ENCODE assay signal across 18 cellular contexts in genomic region chr22:20574920-20575353, GRCh38.
DNase-seq lines count a peak whose midpoint lies in the region; ATAC-seq and TF ChIP-seq lines count a peak whose summit lies in the region.
"Had no signal": no experiment of that assay in that cellular context is flagged by ENCODE, and none has a peak within 500 bp of the region (broad histone marks: within the 10 kb centered on the region; RNA-seq: fewer than 3 reads in every experiment).

No MANE protein-coding gene starts in this region.

- H3K27me3 ChIP-seq in CD4-positive, CD25-positive, alpha-beta regulatory T cell (ENCODE audit: control insufficient read depth, insufficient read depth, low read length): no peaks in the 10 kb centered on the region
- H3K27me3 ChIP-seq in trophoblast cell (ENCODE audit: insufficient read depth, low read length) (no peaks in the 10 kb centered on the region), sigmoid colon (no peaks in the 10 kb centered on the region)
- H3K27me3 ChIP-seq: BLaER1 treated with 17β-estradiol and CSF1 and Interleukin-3, amounts not matched to agents 10 nM and 100 nM had no signal

- no peak overlapping the region for H3K4me2 ChIP-seq in trophoblast cell (ENCODE audit: low read length)

- H2BK12ac ChIP-seq in trophoblast cell (ENCODE audit: low read length): no peak overlapping the region

- peak overlapping the region in 2 of 3 donors; percentile 56 to 69 for H3K27ac Mint-ChIP-seq in CD4-positive, CD25-positive, alpha-beta regulatory T cell
- H3K27ac Mint-ChIP-seq in central memory CD8-positive, alpha-beta T cell (ENCODE audit: low read depth): peak overlapping the region; percentile 38

- H3K79me2 ChIP-seq in trophoblast cell (ENCODE audit: control insufficient read depth, insufficient read depth, low read length, poor library complexity): no peaks in the 10 kb centered on the region

- no peak overlapping the region for H3K4me3 ChIP-seq in CD4-positive, CD25-positive, alpha-beta regulatory T cell (ENCODE audit: low read depth, low read length)
- no peak overlapping the region for H3K4me3 ChIP-seq in trophoblast cell (ENCODE audit: low read depth, low read length)
- H3K4me3 ChIP-seq in sigmoid colon: no peak overlapping the region
- H3K4me3 ChIP-seq: BLaER1 treated with 17β-estradiol and CSF1 and Interleukin-3, amounts not matched to agents 10 nM and 100 nM had no signal

- no peak overlapping the region for H4K91ac ChIP-seq in trophoblast cell (ENCODE audit: low read depth, low read length)

- ATAC-seq in CD4-positive, CD25-positive, alpha-beta regulatory T cell (ENCODE audit: low read depth in 2 of 2): no peak
- ATAC-seq in central memory CD8-positive, alpha-beta T cell (replicated peaks; ENCODE audit: extremely low read depth, poor library complexity, severe bottlenecking): no peak
- ATAC-seq in GM19463 (IDR thresholded peaks at IDR 0.05; ENCODE audit: unreplicated experiment): no peak
- ATAC-seq: Panc1 had no signal

- no peak overlapping the region for H3K9ac ChIP-seq in trophoblast cell (ENCODE audit: low read length)
- H3K9ac ChIP-seq: BLaER1 treated with 17β-estradiol and CSF1 and Interleukin-3, amounts not matched to agents 10 nM and 100 nM had no signal

- no peak for TF ChIP-seq EP300 in sigmoid colon (IDR thresholded peaks at IDR 0.05)

- H3K18ac ChIP-seq in trophoblast cell (ENCODE audit: low read length): peak overlapping the region; percentile 3

- H3K4me3 Mint-ChIP-seq in CD4-positive, CD25-positive, alpha-beta regulatory T cell: no peak overlapping the region
- H3K4me3 Mint-ChIP-seq in central memory CD8-positive, alpha-beta T cell: no peak overlapping the region

- H3K27ac ChIP-seq in CD4-positive, CD25-positive, alpha-beta regulatory T cell (ENCODE audit: insufficient read depth, low read length, poor library complexity, severe bottlenecking): no peak overlapping the region
- H3K27ac ChIP-seq in trophoblast cell (ENCODE audit: low read depth, low read length): no peak overlapping the region
- no peak overlapping the region for H3K27ac ChIP-seq in sigmoid colon
- H3K27ac ChIP-seq: BLaER1 treated with 17β-estradiol and CSF1 and Interleukin-3, amounts not matched to agents 10 nM and 100 nM had no signal

- peaks cover 37% of the 10 kb centered on the region for H3K4me1 ChIP-seq in CD4-positive, CD25-positive, alpha-beta regulatory T cell (ENCODE audit: control insufficient read depth, insufficient read depth, low read length, poor library complexity, severe bottlenecking)
- no peaks in the 10 kb centered on the region for H3K4me1 ChIP-seq in trophoblast cell (ENCODE audit: control insufficient read depth in 1 of 2, insufficient read depth in 2 of 2, low read length in 2 of 2)
- peaks cover 0 to under 1% (median 0%) of the 10 kb centered on the region in 4 donors for H3K4me1 ChIP-seq in sigmoid colon

- H3K36me3 Mint-ChIP-seq in CD4-positive, CD25-positive, alpha-beta regulatory T cell: peaks cover 36% of the 10 kb centered on the region
- H3K36me3 Mint-ChIP-seq in central memory CD8-positive, alpha-beta T cell (ENCODE audit: insufficient read depth): peaks cover 70% of the 10 kb centered on the region

- no CpG with 5 or more reads among the region's 18 CpGs for WGBS in trophoblast cell (ENCODE audit: extremely low coverage, insufficient coverage, insufficient read length)
- 29 to 75% methylated on average over 18 of the region's 18 CpGs for WGBS in sigmoid colon, 2 donors

- no peak overlapping the region for H2AFZ ChIP-seq in trophoblast cell (ENCODE audit: insufficient read depth, low read length, poor library complexity)

- TF ChIP-seq POLR2A in sigmoid colon (IDR thresholded peaks at IDR 0.05): no peak

- H3K27me3 Mint-ChIP-seq in CD4-positive, CD25-positive, alpha-beta regulatory T cell: no peaks in the 10 kb centered on the region
- H3K27me3 Mint-ChIP-seq in central memory CD8-positive, alpha-beta T cell: no peaks in the 10 kb centered on the region

- intact Hi-C loops in sigmoid colon (cut with DNase I): no loop called here

- no peaks in the 10 kb centered on the region for H3K9me3 ChIP-seq in CD4-positive, CD25-positive, alpha-beta regulatory T cell (ENCODE audit: control insufficient read depth in 2 of 2, low read length in 2 of 2)
- no peaks in the 10 kb centered on the region for H3K9me3 ChIP-seq in trophoblast cell (ENCODE audit: insufficient read depth, low read depth, low read length)
- no peaks in the 10 kb centered on the region for H3K9me3 ChIP-seq in sigmoid colon
- H3K9me3 ChIP-seq: BLaER1 treated with 17β-estradiol and CSF1 and Interleukin-3, amounts not matched to agents 10 nM and 100 nM had no signal

- no peak overlapping the region for H3K4ac ChIP-seq in trophoblast cell (ENCODE audit: low read depth, low read length)

- H3K23ac ChIP-seq in trophoblast cell (ENCODE audit: low read length): no peak overlapping the region

- peaks cover 0 to 87% (median 28%) of the 10 kb centered on the region in 4 donors for H3K4me1 Mint-ChIP-seq in CD4-positive, CD25-positive, alpha-beta regulatory T cell
- H3K4me1 Mint-ChIP-seq in central memory CD8-positive, alpha-beta T cell: peaks cover 56% of the 10 kb centered on the region

- no peak overlapping the region for H4K12ac ChIP-seq in trophoblast cell (ENCODE audit: low read depth, low read length)

- peaks cover 87% of the 10 kb centered on the region for H3K36me3 ChIP-seq in CD4-positive, CD25-positive, alpha-beta regulatory T cell (ENCODE audit: control insufficient read depth, insufficient read depth, low read length)
- H3K36me3 ChIP-seq in trophoblast cell (ENCODE audit: control insufficient read depth in 1 of 2, insufficient read depth in 2 of 2, low read length in 2 of 2) (peaks cover 75 to 81% of the 10 kb centered on the region in 2 experiments), sigmoid colon (peaks cover 25 to 90% (median 55%) of the 10 kb centered on the region in 4 donors)

- DNase-seq in activated CD8-positive, alpha-beta memory T cell treated with anti-CD3 and anti-CD28 coated beads, Interleukin-2, amount 50 U/mL, for 4 hours: peak; percentile 5
- DNase-seq in activated CD8-positive, alpha-beta memory T cell treated with anti-CD3 and anti-CD28 coated beads, Interleukin-2, amount 50 U/mL, for 48 hours: no peak
- no peak for DNase-seq in CD4-positive, CD25-positive, alpha-beta regulatory T cell
- no peak for DNase-seq in central memory CD8-positive, alpha-beta T cell (ENCODE audit: low spot score in 2 of 2)
- DNase-seq in trophoblast cell (no peak), NK-92 (lab: John Stamatoyannopoulos, UW; ENCODE audit: unreplicated experiment) (no peak), sigmoid colon (no peak)
- DNase-seq: COR-L47, DMS153, EL, Karpas-422, NCI-H187 treated with DMSO at 0.1 percent for 48 hours, NCI-H446, NCI-H748 treated with DMSO at 0.1 percent for 48 hours, SHP77 had no signal

- H3K79me1 ChIP-seq in trophoblast cell (ENCODE audit: low read length): no peaks in the 10 kb centered on the region

- H3K9me3 Mint-ChIP-seq in CD4-positive, CD25-positive, alpha-beta regulatory T cell: no peaks in the 10 kb centered on the region
- no peaks in the 10 kb centered on the region for H3K9me3 Mint-ChIP-seq in central memory CD8-positive, alpha-beta T cell

- no peak overlapping the region for H3K14ac ChIP-seq in trophoblast cell (ENCODE audit: low read length)

- H2BK5ac ChIP-seq in trophoblast cell (ENCODE audit: low read depth, low read length, poor library complexity): no peak overlapping the region

- H2BK120ac ChIP-seq in trophoblast cell (ENCODE audit: insufficient read depth, low read length, poor library complexity): no peak overlapping the region

- H4K8ac ChIP-seq in trophoblast cell (ENCODE audit: low read depth, low read length): no peak overlapping the region

- TF ChIP-seq CTCF in sigmoid colon (IDR thresholded peaks at IDR 0.05): no peak

- no peak overlapping the region for H2AK5ac ChIP-seq in trophoblast cell (ENCODE audit: low read length)
